ENCODE assay signal across 27 cellular contexts in the genomic region with DNA sequence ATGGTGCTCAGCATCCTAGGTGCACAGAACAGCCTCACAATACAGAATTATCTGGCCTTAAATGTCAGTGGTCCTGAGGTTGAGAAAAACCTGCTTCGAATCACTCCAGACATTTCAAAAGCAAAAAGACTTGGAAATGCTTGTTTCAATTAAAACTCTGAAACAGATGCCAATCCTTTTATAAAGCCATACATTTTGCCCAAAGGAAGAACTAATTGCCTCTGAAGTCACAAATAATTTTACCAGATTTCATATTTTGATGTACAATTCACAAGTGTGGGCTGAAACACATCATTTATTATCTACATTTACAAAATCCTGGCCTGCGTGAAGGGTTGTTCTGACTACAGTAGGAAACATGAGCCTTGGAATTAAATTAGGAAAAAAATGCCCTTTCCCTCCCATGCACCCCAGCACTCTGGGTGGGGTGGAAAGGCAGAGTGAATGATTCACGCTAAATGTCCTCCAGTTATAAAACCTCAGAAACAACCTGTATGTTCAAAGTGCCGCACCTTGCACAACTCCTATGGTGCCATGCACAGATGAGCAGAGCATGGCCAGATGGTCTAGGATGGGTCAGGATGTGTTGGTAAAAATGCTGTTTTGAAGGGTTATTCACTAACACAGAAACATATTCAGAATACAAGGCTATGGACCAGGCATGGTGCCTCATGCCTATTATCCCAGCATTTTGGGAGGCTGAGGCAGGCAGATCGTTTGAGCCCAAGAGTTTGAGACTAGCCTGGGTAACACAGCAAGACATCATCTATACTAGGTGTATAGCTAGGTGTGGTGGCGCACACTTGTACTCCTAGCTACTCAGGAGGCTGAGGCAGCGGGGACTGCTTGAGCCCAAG.
DNase-seq lines count a peak whose midpoint lies in the region; ATAC-seq, FAIRE-seq and TF ChIP-seq lines count a peak whose summit lies in the region.
"Had no signal": no experiment of that assay in that cellular context is flagged by ENCODE, and none has a peak within 500 bp of the region (broad histone marks: within the 10 kb centered on the region; RNA-seq: fewer than 3 reads in every experiment).

No MANE protein-coding gene starts in this region.

- CTCF ChIA-PET in RWPE1 (lab: Yijun Ruan, JAX) (interaction anchor here (1.1 to 10.3 kb wide), 4 partner anchors 73 to 351 kb away, joined by 3 to 387 read pairs (median 7); no protein-coding TSS in a partner anchor), H1 (lab: Charles Lee; ENCODE audit: partially characterized antibody) (interaction anchor here (0.6 to 6.5 kb wide), 4 partner anchors 13 to 127 kb away, joined by 3 to 179 read pairs (median 31); no protein-coding TSS in a partner anchor), T-cell (lab: Charles Lee) (interaction anchor here (0.5 to 6.7 kb wide), 6 partner anchors 113 to 379 kb away, joined by 3 to 209 read pairs (median 6); no protein-coding TSS in a partner anchor)

- H3K27ac ChIP-seq in GM23338 (ENCODE audit: low read depth) (peak overlapping the region; percentile 66), RWPE1 (peak overlapping the region; percentile 43), H1 (ENCODE audit: low read depth, low read length) (no peak overlapping the region; the same call in 1 of the 2 replicates)
- H3K27ac ChIP-seq: body of pancreas, HL-60, left ventricle myocardium inferior, PC-9, SJCRH30, thyroid gland had no signal

- H4K5ac ChIP-seq in H1 (ENCODE audit: insufficient read length, low read depth, low read length): no peak overlapping the region

- H2AFZ ChIP-seq in GM23338 (no peak overlapping the region), H1 (ENCODE audit: low read length) (no peak overlapping the region)
- H2AFZ ChIP-seq: PC-9 had no signal

- H3K4me1 ChIP-seq in GM23338 (ENCODE audit: insufficient read depth) (peaks cover 13% of the 10 kb centered on the region), H1 (replicated peaks in 1 of 4; ENCODE audit: control insufficient read depth in 3 of 4, insufficient read depth in 4 of 4, low read length in 3 of 4) (peaks cover 0 to 8% (median 0%) of the 10 kb centered on the region in 4 experiments; a peak in 2 of 7 replicates)

- H3K4me3 Mint-ChIP-seq in GM23338 (no peak overlapping the region), progenitor cell of endocrine pancreas (ENCODE audit: low read depth) (no peak overlapping the region), T-cell (no peak overlapping the region)
- H3K4me3 Mint-ChIP-seq: activated CD4-positive, alpha-beta memory T cell treated with anti-CD3 and anti-CD28 coated beads for 36 hours; immature natural killer cell; nephron had no signal

- H2BK12ac ChIP-seq in H1 (ENCODE audit: low read depth, low read length): no peak overlapping the region

- no peak overlapping the region for H2BK5ac ChIP-seq in H1 (ENCODE audit: low read depth, low read length)

- H3K4me2 ChIP-seq in GM23338 (no peak overlapping the region), H1 (ENCODE audit: insufficient read depth in 1 of 2, low read depth in 2 of 2, low read length in 2 of 2) (no peak overlapping the region)
- H3K4me2 ChIP-seq: PC-9 had no signal

- H3K27me3 Mint-ChIP-seq in GM23338 (ENCODE audit: insufficient read depth, low read depth, poor library complexity): peaks cover 12% of the 10 kb centered on the region
- H3K27me3 Mint-ChIP-seq in progenitor cell of endocrine pancreas: no peaks in the 10 kb centered on the region
- H3K27me3 Mint-ChIP-seq in T-cell: no peaks in the 10 kb centered on the region
- H3K27me3 Mint-ChIP-seq: activated CD4-positive, alpha-beta memory T cell treated with anti-CD3 and anti-CD28 coated beads for 36 hours; IgD-negative memory B cell had no signal

- H3K23ac ChIP-seq in H1 (ENCODE audit: insufficient read length): no peak overlapping the region

- H2AK5ac ChIP-seq in H1 (ENCODE audit: low read depth, low read length): no peak overlapping the region

- H3K79me2 ChIP-seq in GM23338 (replicated peaks; ENCODE audit: insufficient read depth) (peaks cover 100% of the 10 kb centered on the region), H1 (ENCODE audit: control insufficient read depth in 1 of 2, insufficient read depth in 2 of 2, low read length in 2 of 2) (peaks cover 8 to 86% of the 10 kb centered on the region in 2 experiments; a peak in 3 of 4 replicates)

- H4K20me1 ChIP-seq in GM23338 (replicated peaks; ENCODE audit: insufficient read depth): peaks cover 18% of the 10 kb centered on the region
- H4K20me1 ChIP-seq in H1 (replicated peaks in 1 of 2; ENCODE audit: control insufficient read depth in 1 of 2, insufficient read depth in 2 of 2, low read length in 2 of 2): peaks cover 7 to 12% of the 10 kb centered on the region in 2 experiments

- no peaks in the 10 kb centered on the region for H3K9me3 ChIP-seq in H1 (ENCODE audit: insufficient read depth in 2 of 2, low read depth in 1 of 2, low read length in 1 of 2)
- H3K9me3 ChIP-seq in MG63: no peaks in the 10 kb centered on the region
- H3K9me3 ChIP-seq: body of pancreas, left ventricle myocardium inferior, SJCRH30, thyroid gland had no signal

- no peak overlapping the region for H2BK15ac ChIP-seq in H1 (ENCODE audit: low read length)

- no peak overlapping the region for H3K56ac ChIP-seq in H1 (replicated peaks; ENCODE audit: insufficient read length, low read depth, low read length)

- peaks cover 83% of the 10 kb centered on the region for H3K36me3 Mint-ChIP-seq in GM23338 (ENCODE audit: low read depth)
- H3K36me3 Mint-ChIP-seq in progenitor cell of endocrine pancreas (ENCODE audit: insufficient read depth): peaks cover 27% of the 10 kb centered on the region
- peaks cover 41% of the 10 kb centered on the region for H3K36me3 Mint-ChIP-seq in T-cell

- H3K79me1 ChIP-seq in H1 (ENCODE audit: low read depth, low read length): peaks cover 6% of the 10 kb centered on the region

- no peak overlapping the region for H3K4me3 ChIP-seq in GM23338
- H3K4me3 ChIP-seq in H1 (ENCODE audit: extremely low read depth in 1 of 4, insufficient read depth in 2 of 4, low read depth in 3 of 4, low read length in 4 of 4): no peak overlapping the region
- no peak overlapping the region for H3K4me3 ChIP-seq in MG63
- H3K4me3 ChIP-seq: body of pancreas, left ventricle myocardium inferior, PC-9, SJCRH30, skin epidermis, thyroid gland had no signal

- FAIRE-seq in H1 (lab: Jason Lieb, UNC): no peak
- FAIRE-seq: colon, GM18507 had no signal

- no peak overlapping the region for H3K18ac ChIP-seq in H1 (ENCODE audit: extremely low read depth, low read length)

- H3K9ac ChIP-seq in H1 (replicated peaks in 1 of 4; ENCODE audit: extremely low read depth in 1 of 4, low read depth in 3 of 4, low read length in 3 of 4): no peak overlapping the region

- H3K9me3 Mint-ChIP-seq in GM23338: no peaks in the 10 kb centered on the region
- H3K9me3 Mint-ChIP-seq in progenitor cell of endocrine pancreas (ENCODE audit: low read depth): no peaks in the 10 kb centered on the region
- no peaks in the 10 kb centered on the region for H3K9me3 Mint-ChIP-seq in T-cell
- H3K9me3 Mint-ChIP-seq: activated CD4-positive, alpha-beta memory T cell treated with anti-CD3 and anti-CD28 coated beads for 36 hours; IgD-negative memory B cell; immature natural killer cell; nephron had no signal

- H3K23me2 ChIP-seq in H1 (ENCODE audit: low read depth, low read length): no peaks in the 10 kb centered on the region; the same call in 1 of the 2 replicates

- H2BK20ac ChIP-seq in H1 (ENCODE audit: low read length): no peak overlapping the region

- no peak overlapping the region for H2BK120ac ChIP-seq in H1 (replicated peaks; ENCODE audit: low read depth, low read length)

- no peak for TF ChIP-seq CTCF in GM23338 (conservative IDR thresholded peaks at IDR 0.05; ENCODE audit: low read depth in 2 of 2)
- TF ChIP-seq CTCF in RWPE1 (conservative IDR thresholded peaks at IDR 0.05; ENCODE audit: low read depth): no peak
- no peak for TF ChIP-seq CTCF in H1 (IDR thresholded peaks at IDR 0.05; ENCODE audit: control extremely low read depth in 1 of 3, insufficient read depth in 1 of 3, low read depth in 1 of 3, low read length in 3 of 3)
- no peak for TF ChIP-seq CTCF in progenitor cell of endocrine pancreas (IDR thresholded peaks at IDR 0.05; ENCODE audit: unreplicated experiment)

- no peaks in the 10 kb centered on the region for H3K9me2 ChIP-seq in GM23338 (ENCODE audit: insufficient read depth)

- TF ChIP-seq RAD21 in H1 (IDR thresholded peaks at IDR 0.05 in 1 of 2, conservative IDR thresholded peaks at IDR 0.05 in 1 of 2; ENCODE audit: low read depth in 2 of 2, low read length in 2 of 2): no peak

- no peak for ATAC-seq in GM23338
- no peak for ATAC-seq in T-cell (replicated peaks in 1 of 4)
- ATAC-seq in HG02642 (IDR thresholded peaks at IDR 0.05; ENCODE audit: poor library complexity, unreplicated experiment): no peak
- ATAC-seq: body of pancreas had no signal

- TF ChIP-seq POLR2A in H1 (IDR thresholded peaks at IDR 0.05; ENCODE audit: control extremely low read depth in 1 of 2, low read depth in 2 of 2, low read length in 2 of 2): no peak

- H4K8ac ChIP-seq in H1 (ENCODE audit: extremely low read depth, insufficient read depth, low read length): no peak overlapping the region; the same call in 1 of the 2 replicates

- H3F3A ChIP-seq in GM23338 (replicated peaks; ENCODE audit: low read depth): peaks cover 18% of the 10 kb centered on the region

- no peaks in the 10 kb centered on the region for H3K27me3 ChIP-seq in GM23338 (ENCODE audit: insufficient read depth)
- no peaks in the 10 kb centered on the region for H3K27me3 ChIP-seq in H1 (replicated peaks in 1 of 4; ENCODE audit: control insufficient read depth in 3 of 4, extremely low read depth in 1 of 4, insufficient read depth in 3 of 4, low read length in 3 of 4)
- no peaks in the 10 kb centered on the region for H3K27me3 ChIP-seq in MG63
- H3K27me3 ChIP-seq: body of pancreas, SJCRH30, thyroid gland had no signal

- POLR2A ChIA-PET in RWPE1 (lab: Yijun Ruan, JAX; ENCODE audit: low non-redundant PET): interaction anchor here (0.7 kb wide), 1 partner anchor 91 kb away, joined by 6 read pairs; no protein-coding TSS in a partner anchor
- POLR2A ChIA-PET in H1 (lab: Charles Lee; ENCODE audit: partially characterized antibody): no interaction called here
- POLR2A ChIA-PET in T-cell (lab: Charles Lee): no interaction called here

- DNase-seq in GM23338 (ENCODE audit: low spot score) (no peak), RWPE1 (ENCODE audit: low spot score) (peak; percentile 45), H1 (ENCODE audit: low read depth in 1 of 2, low spot score in 2 of 2) (no peak), progenitor cell of endocrine pancreas (ENCODE audit: low spot score, unreplicated experiment) (no peak), T-cell (no peak), MG63 (no peak)
- DNase-seq: activated CD4-positive, alpha-beta memory T cell treated with anti-CD3 and anti-CD28 coated beads for 36 hours; activated naive CD4-positive, alpha-beta T cell treated with anti-CD3 and anti-CD28 coated beads, Interleukin-2, amount 50 U/mL, for 16 hours; activated T-cell treated with anti-CD3 and anti-CD28 coated beads for 4 hours; body of pancreas; immature natural killer cell; left ventricle myocardium inferior; midbrain; NCI-H1436 treated with DMSO at 0.1 percent for 48 hours; NCI-H774; PC-9; SJCRH30; stimulated activated naive CD4-positive, alpha-beta T cell treated with Interleukin-2 at 50 U/mL for 16 hours; T-helper 2 cell; thyroid gland had no signal

- H3K4ac ChIP-seq in H1 (replicated peaks; ENCODE audit: insufficient read length, low read depth, low read length): no peak overlapping the region

- no peak overlapping the region for H4K91ac ChIP-seq in H1 (replicated peaks; ENCODE audit: insufficient read length, low read length)

- H3K36me3 ChIP-seq in GM23338 (ENCODE audit: insufficient read depth) (peaks cover 11% of the 10 kb centered on the region; the same call in 1 of the 2 replicates), H1 (ENCODE audit: control insufficient read depth in 2 of 4, insufficient read depth in 4 of 4, low read length in 3 of 4) (peaks cover 7 to 63% (median 35%) of the 10 kb centered on the region in 4 experiments; a peak in 7 of 8 replicates), MG63 (peaks cover 35% of the 10 kb centered on the region)

- TF ChIP-seq EP300 in H1 (IDR thresholded peaks at IDR 0.05; ENCODE audit: borderline replicate concordance in 1 of 2, low read depth in 2 of 2, low read length in 2 of 2): no peak

- H3K4me1 Mint-ChIP-seq in GM23338 (peaks cover 40% of the 10 kb centered on the region), progenitor cell of endocrine pancreas (ENCODE audit: low read depth) (peaks cover 4% of the 10 kb centered on the region), T-cell (peaks cover 16 to 32% (median 27%) of the 10 kb centered on the region in 3 donors)

- H3K14ac ChIP-seq in H1 (ENCODE audit: insufficient read length): no peak overlapping the region

- H3K27ac Mint-ChIP-seq in GM23338 (no peak overlapping the region; the same call in 1 of the 2 replicates), progenitor cell of endocrine pancreas (peak overlapping the region; percentile 73), T-cell (no peak overlapping the region)
- H3K27ac Mint-ChIP-seq: activated CD4-positive, alpha-beta memory T cell treated with anti-CD3 and anti-CD28 coated beads for 36 hours; nephron had no signal

- WGBS in H1 (ENCODE audit: extremely low coverage in 1 of 2, insufficient coverage in 1 of 2, insufficient read length in 1 of 2, insufficient replicate concordance in 2 of 2, low coverage in 1 of 2, low lambda C conversion rate in 2 of 2, missing lambda C conversion rate in 1 of 2), 2 experiments: 96% methylated on average over 7 of the region's 7 CpGs; no CpG with 5 or more reads in 1 of the 2 experiments
